In genomic region chr19:2045501-2046045, GRCh38 we compare ENCODE assay signal across 1 cellular context.
TF ChIP-seq lines count a peak whose summit lies in the region.

No MANE protein-coding gene starts in this region.

TF ChIP-seq in K562, 482 proteins besides CTCF, POLR2A, EP300 and RAD21:
- TF ChIP-seq PHTF2 (CRISPR knock-in tag; IDR thresholded peaks at IDR 0.05) (no peak), POLR2G (IDR thresholded peaks at IDR 0.05; ENCODE audit: low read depth, low read length) (peak; percentile 64), RBFOX2 (IDR thresholded peaks at IDR 0.05; ENCODE audit: low read depth, low read length) (peak; percentile 35; the same call in 1 of the 2 replicates)
